Comparison of ENCODE assay signal across 8 cellular contexts in the genomic region with DNA sequence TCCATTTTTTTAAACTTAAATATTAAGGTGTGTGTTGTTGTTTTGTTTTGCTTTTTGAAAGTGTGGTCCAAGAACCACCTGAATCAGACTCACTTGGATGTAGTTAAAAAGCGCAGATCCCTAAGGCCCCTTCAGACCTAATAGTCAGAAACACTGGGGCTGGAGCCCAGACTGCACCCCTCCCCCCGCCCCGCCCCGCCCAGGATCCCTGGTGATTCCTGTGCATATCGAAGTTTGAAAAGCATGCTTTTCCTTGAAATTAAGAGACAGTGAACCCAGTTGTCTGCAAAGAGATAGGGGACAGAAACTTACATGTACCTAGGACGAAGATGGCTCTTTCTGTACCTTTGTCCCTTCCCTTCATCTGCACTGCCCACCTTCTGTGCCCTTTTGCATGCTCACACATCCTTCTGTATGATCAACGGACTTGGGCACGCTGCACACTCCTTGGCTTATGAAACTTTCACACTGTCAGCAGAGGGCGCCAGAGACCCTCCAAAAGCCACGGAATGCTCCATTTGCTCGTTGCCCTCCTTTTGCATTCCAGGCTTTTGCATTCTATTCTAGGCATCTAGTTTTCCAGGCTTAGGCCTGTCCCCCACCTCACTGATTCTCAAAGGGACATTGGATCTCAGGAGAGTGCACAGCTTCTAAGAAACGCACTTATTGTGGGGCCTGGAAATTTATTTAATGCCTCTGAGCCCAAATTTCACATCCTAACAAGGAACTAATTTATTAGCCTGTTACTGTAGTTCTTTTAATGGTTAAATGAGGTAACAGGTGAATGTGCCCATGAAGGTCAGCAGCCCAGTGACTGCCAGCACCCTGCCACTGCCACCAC. TPM values are rescaled to one million over a fixed set of nuclear protein-coding genes. Genes with fewer than 3 reads are reported as not detected.
DNase-seq lines count a peak whose midpoint lies in the region; ATAC-seq and TF ChIP-seq lines count a peak whose summit lies in the region.

No MANE protein-coding gene starts in this region.

- peak overlapping the region; percentile 32 for H3K9ac ChIP-seq in Karpas-422 (ENCODE audit: low read length)

- DNase-seq in DMS114 treated with DMSO at 0.1 percent for 48 hours (lab: John Stamatoyannopoulos, UW; ENCODE audit: unreplicated experiment) (peak; percentile 63), Karpas-422 (peak; percentile 90), RPMI8226 (peak; percentile 74), occipital lobe (lab: John Stamatoyannopoulos, UW) (peak; percentile 40), thyroid gland (peak; percentile 73 to 84)
- peak; percentile 55 for DNase-seq in activated T-helper 9 cell treated with anti-CD3 and anti-CD28 coated beads, Interleukin-2, amount 50 U/mL, for 16 hours (ENCODE audit: low read depth)

- TF ChIP-seq POLR2A in gastroesophageal sphincter (IDR thresholded peaks at IDR 0.05) (no peak), thyroid gland (IDR thresholded peaks at IDR 0.05) (no peak)

- no peaks in the 10 kb centered on the region for H3K79me2 ChIP-seq in Karpas-422 (ENCODE audit: low read length)

- WGBS in gastroesophageal sphincter (ENCODE audit: low coverage in 1 of 2), 2 donors = 4 to 6% methylated on average over 9 to 10 of the region's 12 CpGs
- 10 to 11% methylated on average over 12 of the region's 12 CpGs for WGBS in thyroid gland, 2 donors

- H3K4me1 ChIP-seq in Karpas-422 (ENCODE audit: low read length) = peaks cover 50% of the 10 kb centered on the region
- H3K4me1 ChIP-seq in gastroesophageal sphincter = peaks cover 0 to 7% (median 0%) of the 10 kb centered on the region in 3 donors
- no peaks in the 10 kb centered on the region for H3K4me1 ChIP-seq in thyroid gland

- no peaks in the 10 kb centered on the region for H4K20me1 ChIP-seq in Karpas-422 (ENCODE audit: insufficient read depth, low read depth, low read length)

- no peaks in the 10 kb centered on the region for H3K36me3 ChIP-seq in Karpas-422 (ENCODE audit: insufficient read depth, low read length)
- H3K36me3 ChIP-seq in gastroesophageal sphincter = no peaks in the 10 kb centered on the region
- no peaks in the 10 kb centered on the region for H3K36me3 ChIP-seq in thyroid gland

- H3K27me3 ChIP-seq in Karpas-422 (ENCODE audit: low read length) = no peaks in the 10 kb centered on the region
- no peaks in the 10 kb centered on the region for H3K27me3 ChIP-seq in gastroesophageal sphincter
- H3K27me3 ChIP-seq in thyroid gland = no peaks in the 10 kb centered on the region

- TF ChIP-seq EP300 in gastroesophageal sphincter (IDR thresholded peaks at IDR 0.05) = no peak

- intact Hi-C loops in thyroid gland (cut with DNase I) = loop anchor here (10.0 kb wide), 1 partner anchor 184 kb away; no protein-coding TSS in a partner anchor

- H3K27ac ChIP-seq in Karpas-422 (ENCODE audit: low read length) = no peak overlapping the region
- no peak overlapping the region for H3K27ac ChIP-seq in gastroesophageal sphincter
- H3K27ac ChIP-seq in thyroid gland = no peak overlapping the region

- peak overlapping the region; percentile 55 for H3K4me2 ChIP-seq in Karpas-422 (ENCODE audit: low read depth, low read length, poor library complexity, severe bottlenecking)

- H3K9me3 ChIP-seq in Karpas-422 (ENCODE audit: low read length) (no peaks in the 10 kb centered on the region), gastroesophageal sphincter (peaks cover 0 to 14% (median 0%) of the 10 kb centered on the region in 3 donors), thyroid gland (no peaks in the 10 kb centered on the region)

- H3K9me2 ChIP-seq in Karpas-422 (replicated peaks; ENCODE audit: insufficient read depth, low read length) = no peaks in the 10 kb centered on the region

- ATAC-seq in gastroesophageal sphincter (peak; percentile 76), HG02870 (IDR thresholded peaks at IDR 0.05; ENCODE audit: unreplicated experiment) (no peak)

- no peak overlapping the region for H3K4me3 ChIP-seq in Karpas-422 (ENCODE audit: low read length)
- H3K4me3 ChIP-seq in gastroesophageal sphincter = no peak overlapping the region
- H3K4me3 ChIP-seq in thyroid gland (replicated peaks in 1 of 3) = no peak overlapping the region

- H2AFZ ChIP-seq in Karpas-422 (ENCODE audit: low read length) = no peak overlapping the region; the same call in 1 of the 2 replicates

- TF ChIP-seq CTCF in gastroesophageal sphincter (IDR thresholded peaks at IDR 0.05) (peak; percentile 56 to 87 (median 79)), thyroid gland (IDR thresholded peaks at IDR 0.05) (peak; percentile 28 to 82 (median 74))

RNA-seq across cellular contexts. Expression of a gene that starts 32.8 kb away (rescaled TPM):
- total RNA-seq in Karpas-422 (2014; rRNA removed; shearing (Covaris generic); ENCODE audit: low replicate concordance) = 1.1 TPM in 1 of 2 replicates, not detected in the other
- 1 to 10 TPM in 2 of 4 donors, under 1 TPM in 2; 0.40 to 6.6 (median 1.5) TPM for total RNA-seq in gastroesophageal sphincter
- 4.1 TPM for total RNA-seq in occipital lobe
- 10 to 100 TPM in 3 of 4 donors, 1 to 10 TPM in 1; 6.2 to 22.9 (median 15.7) TPM for total RNA-seq in thyroid gland

Comparison
In these comparisons a context has a peak if more than half of its experiments do, and no peak if none do; other contexts are left out.
1. DNase-seq: peak in every context shown above with its lines; median percentile 90 in Karpas-422; 78 in thyroid gland; 74 in RPMI8226; 63 in DMS114 treated with DMSO at 0.1 percent for 48 hours; 55 in activated T-helper 9 cell treated with anti-CD3 and anti-CD28 coated beads, Interleukin-2, amount 50 U/mL, for 16 hours; 40 in occipital lobe.